ENCODE assay signal across 8 cellular contexts in the genomic region with DNA sequence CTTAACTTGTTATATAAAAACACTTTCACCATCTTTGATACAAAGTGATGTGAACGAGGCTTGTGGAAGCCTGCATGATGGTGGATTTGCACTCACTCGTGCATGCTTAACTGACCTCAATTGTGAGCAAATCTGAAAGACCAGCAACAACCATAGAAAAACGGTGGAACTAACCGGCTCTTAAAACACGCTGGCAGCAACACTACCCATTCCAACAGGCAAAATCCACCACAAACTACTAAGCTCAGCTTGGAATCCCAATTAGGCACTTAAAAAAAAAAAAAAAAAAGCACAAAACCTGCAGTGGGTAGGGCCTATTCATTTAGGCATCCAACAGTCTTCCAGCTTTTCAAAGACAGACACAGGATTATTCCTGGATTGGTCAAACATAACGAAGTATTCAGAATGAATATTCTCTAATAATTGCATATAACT. TPM values are rescaled to one million over a fixed set of nuclear protein-coding genes. Genes with fewer than 3 reads are reported as not detected.
DNase-seq lines count a peak whose midpoint lies in the region; ATAC-seq and TF ChIP-seq lines count a peak whose summit lies in the region.

No MANE protein-coding gene starts in this region.

- no peak for DNase-seq in activated T-cell treated with anti-CD3 and anti-CD28 coated beads, Interleukin-2, amount 50 U/mL, for 4 hours
- DNase-seq in activated T-cell treated with anti-CD3 and anti-CD28 coated beads, Interleukin-2, amount 50 U/mL, for 48 hours, result no peak
- DNase-seq in Peyer's patch (no peak), endodermal cell (no peak), neuronal stem cell (ENCODE audit: low spot score) (peak; percentile 61), tibial nerve (ENCODE audit: low spot score in 2 of 2) (no peak)
- no peak for DNase-seq in activated CD4-positive, CD25-positive, alpha-beta regulatory T cell treated with anti-CD3 and anti-CD28 coated beads, Interleukin-2, amount 50 U/mL, for 72 hours
- DNase-seq in central memory CD4-positive, alpha-beta T cell, result no peak

- H4K8ac ChIP-seq in neuronal stem cell (ENCODE audit: low read depth, low read length), result no peak overlapping the region

- no peak overlapping the region for H3K18ac ChIP-seq in neuronal stem cell (ENCODE audit: low read length)

- H2BK15ac ChIP-seq in neuronal stem cell (ENCODE audit: low read length), result no peak overlapping the region

- H3K27ac ChIP-seq in Peyer's patch (peak overlapping the region in 2 of 4 donors; percentile 21 to 50), endodermal cell (ENCODE audit: low read depth, low read length) (no peak overlapping the region), neuronal stem cell (replicated peaks; ENCODE audit: low read length) (peak overlapping the region; percentile 79), tibial nerve (peak overlapping the region in 2 of 4 donors; percentile 94 to 99)

- H3K23ac ChIP-seq in neuronal stem cell (ENCODE audit: low read depth, low read length, poor library complexity), result no peak overlapping the region

- peak overlapping the region; percentile 95 for H3K9ac ChIP-seq in endodermal cell (ENCODE audit: extremely low read depth, low read length, poor library complexity, severe bottlenecking)
- no peak overlapping the region for H3K9ac ChIP-seq in neuronal stem cell (ENCODE audit: low read depth, low read length, poor library complexity)

- no peak overlapping the region for H2BK5ac ChIP-seq in neuronal stem cell (ENCODE audit: low read length)

- no peak overlapping the region for H3K4ac ChIP-seq in neuronal stem cell (ENCODE audit: low read length)

- peaks cover 61% of the 10 kb centered on the region for H3K4me1 Mint-ChIP-seq in activated T-cell treated with anti-CD3 and anti-CD28 coated beads, Interleukin-2, amount 50 U/mL, for 4 hours (ENCODE audit: low read depth)
- peaks cover 34% of the 10 kb centered on the region for H3K4me1 Mint-ChIP-seq in endodermal cell

- no peak for TF ChIP-seq POLR2A in Peyer's patch (IDR thresholded peaks at IDR 0.05)
- no peak for TF ChIP-seq POLR2A in tibial nerve (IDR thresholded peaks at IDR 0.05)

- H3K4me3 ChIP-seq in Peyer's patch, result peak overlapping the region in 3 of 4 donors; percentile 9 to 86 (median 79)
- H3K4me3 ChIP-seq in endodermal cell (ENCODE audit: low read length), result peak overlapping the region; percentile 100
- peak overlapping the region; percentile 69 to 74 for H3K4me3 ChIP-seq in neuronal stem cell (ENCODE audit: low read length in 2 of 2)
- peak overlapping the region in 2 of 4 donors; percentile 73 to 100 for H3K4me3 ChIP-seq in tibial nerve

- H2BK120ac ChIP-seq in neuronal stem cell (ENCODE audit: low read depth, low read length), result no peak overlapping the region

- ATAC-seq in activated T-cell treated with anti-CD3 and anti-CD28 coated beads, Interleukin-2, amount 50 U/mL, for 4 hours, result no peak

- H4K91ac ChIP-seq in neuronal stem cell (ENCODE audit: low read depth, low read length, poor library complexity), result no peak overlapping the region

- no peak for TF ChIP-seq EP300 in tibial nerve (IDR thresholded peaks at IDR 0.05)

- H3K9me3 ChIP-seq in Peyer's patch (no peaks in the 10 kb centered on the region), endodermal cell (ENCODE audit: control insufficient read depth, low read length) (no peaks in the 10 kb centered on the region), neuronal stem cell (replicated peaks in 1 of 2; ENCODE audit: control insufficient read depth in 2 of 2, insufficient read depth in 1 of 2, low read depth in 1 of 2, low read length in 2 of 2) (no peaks in the 10 kb centered on the region), tibial nerve (no peaks in the 10 kb centered on the region)

- TF ChIP-seq CTCF in Peyer's patch (IDR thresholded peaks at IDR 0.05) (no peak), endodermal cell (conservative IDR thresholded peaks at IDR 0.05) (no peak), tibial nerve (IDR thresholded peaks at IDR 0.05) (no peak)

- no peaks in the 10 kb centered on the region for H3K9me3 Mint-ChIP-seq in activated T-cell treated with anti-CD3 and anti-CD28 coated beads, Interleukin-2, amount 50 U/mL, for 4 hours
- no peaks in the 10 kb centered on the region for H3K9me3 Mint-ChIP-seq in endodermal cell

- H3K4me2 ChIP-seq in neuronal stem cell (ENCODE audit: insufficient read depth, low read length, poor library complexity, severe bottlenecking), result peak overlapping the region; percentile 43

- H3K27me3 Mint-ChIP-seq in activated T-cell treated with anti-CD3 and anti-CD28 coated beads, Interleukin-2, amount 50 U/mL, for 4 hours (ENCODE audit: low read depth), result no peaks in the 10 kb centered on the region
- no peaks in the 10 kb centered on the region for H3K27me3 Mint-ChIP-seq in endodermal cell (ENCODE audit: insufficient read depth)

- no peak overlapping the region for H2AFZ ChIP-seq in neuronal stem cell (ENCODE audit: low read length)

- H3K4me1 ChIP-seq in Peyer's patch, result peaks cover 0 to 62% (median 28%) of the 10 kb centered on the region in 4 donors
- H3K4me1 ChIP-seq in endodermal cell (ENCODE audit: control insufficient read depth, insufficient read depth, low read length), result peaks cover 3% of the 10 kb centered on the region
- H3K4me1 ChIP-seq in neuronal stem cell (ENCODE audit: control insufficient read depth in 2 of 2, insufficient read depth in 1 of 2, low read depth in 1 of 2, low read length in 2 of 2), result peaks cover 0 to 9% of the 10 kb centered on the region in 2 donors
- peaks cover 0 to 66% (median 38%) of the 10 kb centered on the region in 4 donors for H3K4me1 ChIP-seq in tibial nerve

- H3K79me1 ChIP-seq in neuronal stem cell (ENCODE audit: low read depth, low read length), result peaks cover 6% of the 10 kb centered on the region

- H3K36me3 ChIP-seq in Peyer's patch, result no peaks in the 10 kb centered on the region
- peaks cover 15% of the 10 kb centered on the region for H3K36me3 ChIP-seq in endodermal cell (ENCODE audit: control insufficient read depth, insufficient read depth, low read length)
- H3K36me3 ChIP-seq in neuronal stem cell (replicated peaks in 1 of 2; ENCODE audit: control insufficient read depth in 2 of 2, insufficient read depth in 2 of 2, low read length in 2 of 2), result peaks cover 1 to 39% of the 10 kb centered on the region in 2 donors
- H3K36me3 ChIP-seq in tibial nerve, result no peaks in the 10 kb centered on the region

- H2BK12ac ChIP-seq in neuronal stem cell (ENCODE audit: low read length), result no peak overlapping the region

- peak overlapping the region; percentile 66 for H3K27ac Mint-ChIP-seq in endodermal cell

- H3K27me3 ChIP-seq in Peyer's patch (no peaks in the 10 kb centered on the region), endodermal cell (ENCODE audit: control insufficient read depth, insufficient read depth, low read length, poor library complexity, severe bottlenecking) (no peaks in the 10 kb centered on the region), neuronal stem cell (ENCODE audit: control insufficient read depth in 3 of 3, insufficient read depth in 3 of 3, low read depth in 1 of 3, low read length in 3 of 3) (no peaks in the 10 kb centered on the region), tibial nerve (no peaks in the 10 kb centered on the region)

- H3K36me3 Mint-ChIP-seq in activated T-cell treated with anti-CD3 and anti-CD28 coated beads, Interleukin-2, amount 50 U/mL, for 4 hours (ENCODE audit: insufficient read depth), result peaks cover 20% of the 10 kb centered on the region
- H3K36me3 Mint-ChIP-seq in endodermal cell (ENCODE audit: low read depth), result peaks cover 15% of the 10 kb centered on the region

- no peak overlapping the region for H3K14ac ChIP-seq in neuronal stem cell (ENCODE audit: low read length)

- H2AK5ac ChIP-seq in neuronal stem cell (ENCODE audit: low read depth, low read length), result no peak overlapping the region

- H3K4me3 Mint-ChIP-seq in activated T-cell treated with anti-CD3 and anti-CD28 coated beads, Interleukin-2, amount 50 U/mL, for 4 hours, result peak overlapping the region; percentile 99
- peak overlapping the region; percentile 75 for H3K4me3 Mint-ChIP-seq in endodermal cell

- 0 to 6% methylated on average over 2 to 6 of the region's 6 CpGs for WGBS in endodermal cell (ENCODE audit: insufficient coverage in 1 of 2, insufficient read length in 1 of 2), 2 experiments
- no CpG with 5 or more reads among the region's 6 CpGs for WGBS in neuronal stem cell (ENCODE audit: extremely low coverage in 2 of 2, insufficient read length in 2 of 2, insufficient replicate concordance in 1 of 2), 2 donors
- whole genome bisulfite sequencing in tibial nerve, 2 donors, result 8 to 9% methylated on average over 6 of the region's 6 CpGs

RNA-seq across cellular contexts. Expression of a gene that starts 1.8 kb away (rescaled TPM):
- 100 to 1,000 TPM; 270 to 301 (median 294) TPM for total RNA-seq in activated T-cell treated with anti-CD3 and anti-CD28 coated beads, Interleukin-2, amount 50 U/mL, for 4 hours
- 100 to 1,000 TPM; 182 to 326 (median 260) TPM for total RNA-seq in Peyer's patch
- 100 to 1,000 TPM; 299 to 337 TPM for total RNA-seq in endodermal cell
- 320 TPM for polyA plus RNA-seq in endodermal cell (2013, experiment 1 of 2)
- 310 TPM for polyA plus RNA-seq in endodermal cell (2013, experiment 2 of 2)
- polyA plus RNA-seq in neuronal stem cell (2013, experiment 1 of 2), result 201 TPM
- 206 TPM for polyA plus RNA-seq in neuronal stem cell (2013, experiment 2 of 2)
- total RNA-seq in tibial nerve, result 100 to 1,000 TPM; 175 to 225 (median 199) TPM
